Comparison of ENCODE assay signal across 15 cellular contexts in the genomic region with DNA sequence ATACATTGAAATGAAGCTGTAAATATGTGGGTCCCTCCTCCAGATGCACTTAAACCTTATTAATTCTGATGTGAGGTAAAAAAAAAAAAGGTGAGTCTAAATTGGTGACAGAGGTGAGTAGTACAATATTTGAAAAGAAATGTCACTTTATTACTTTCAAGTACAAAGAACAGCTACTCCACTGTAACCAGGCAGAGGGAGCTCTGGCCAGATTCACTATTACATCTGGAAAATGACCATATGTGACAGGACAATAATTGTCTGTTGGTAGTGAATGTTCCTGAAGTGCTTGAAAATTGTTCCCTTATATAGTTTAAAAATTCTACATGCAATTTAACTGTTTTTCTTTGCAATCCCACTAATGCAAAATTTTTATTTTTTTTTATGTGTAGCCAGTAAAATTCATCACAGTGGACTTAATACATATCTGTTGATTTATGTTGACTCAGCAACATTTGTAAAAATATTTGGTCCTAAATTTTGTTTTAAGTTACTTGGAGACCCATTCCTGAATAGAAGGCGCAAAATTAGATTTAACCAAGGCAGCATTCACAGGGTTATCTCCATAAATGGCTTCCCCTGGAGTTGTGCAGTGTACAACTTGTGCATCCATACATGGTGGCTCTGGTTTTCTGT.
DNase-seq lines count a peak whose midpoint lies in the region; ATAC-seq and TF ChIP-seq lines count a peak whose summit lies in the region.
"Had no signal": no experiment of that assay in that cellular context is flagged by ENCODE, and none has a peak within 500 bp of the region (broad histone marks: within the 10 kb centered on the region; RNA-seq: fewer than 3 reads in every experiment).

No MANE protein-coding gene starts in this region.

- H3K4me3 ChIP-seq in cardiac fibroblast (replicated peaks in 1 of 2; ENCODE audit: low read depth in 2 of 2, low read length in 2 of 2) = no peak overlapping the region
- H3K4me3 ChIP-seq in neural progenitor cell = no peak overlapping the region
- H3K4me3 ChIP-seq in esophagus squamous epithelium = no peak overlapping the region
- H3K4me3 ChIP-seq: SK-N-MC, skin epidermis, stomach had no signal

- no peaks in the 10 kb centered on the region for H3K9me3 Mint-ChIP-seq in neural progenitor cell
- H3K9me3 Mint-ChIP-seq: activated naive CD4-positive, alpha-beta T cell treated with anti-CD3 and anti-CD28 coated beads, Interleukin-2, amount 50 U/mL, for 72 hours had no signal

- H3K27ac Mint-ChIP-seq in neural progenitor cell = no peak overlapping the region
- H3K27ac Mint-ChIP-seq: activated naive CD4-positive, alpha-beta T cell treated with anti-CD3 and anti-CD28 coated beads, Interleukin-2, amount 50 U/mL, for 72 hours; IgD-negative memory B cell had no signal

- peaks cover 3% of the 10 kb centered on the region for H3K27me3 Mint-ChIP-seq in neural progenitor cell (ENCODE audit: insufficient read depth, low read depth)

- H3K27me3 ChIP-seq in neural progenitor cell (no peaks in the 10 kb centered on the region), esophagus squamous epithelium (no peaks in the 10 kb centered on the region)
- H3K27me3 ChIP-seq: stomach had no signal

- H4K20me1 ChIP-seq in neural progenitor cell (ENCODE audit: low read depth) = no peaks in the 10 kb centered on the region

- H2AFZ ChIP-seq in neural progenitor cell (replicated peaks) = no peak overlapping the region

- no peaks in the 10 kb centered on the region for H3K36me3 Mint-ChIP-seq in neural progenitor cell
- H3K36me3 Mint-ChIP-seq: activated naive CD4-positive, alpha-beta T cell treated with anti-CD3 and anti-CD28 coated beads, Interleukin-2, amount 50 U/mL, for 72 hours had no signal

- H3K27ac ChIP-seq in neural progenitor cell (no peak overlapping the region), esophagus squamous epithelium (no peak overlapping the region)
- H3K27ac ChIP-seq: SK-N-MC, skin epidermis, stomach, WERI-Rb-1 had no signal

- H3K36me3 ChIP-seq in neural progenitor cell (no peaks in the 10 kb centered on the region), esophagus squamous epithelium (no peaks in the 10 kb centered on the region)
- H3K36me3 ChIP-seq: stomach, WERI-Rb-1 had no signal

- ATAC-seq in GM19351 (IDR thresholded peaks at IDR 0.05; ENCODE audit: unreplicated experiment) = no peak
- no peak for ATAC-seq in HG02678 (IDR thresholded peaks at IDR 0.05; ENCODE audit: unreplicated experiment)
- ATAC-seq: activated naive CD4-positive, alpha-beta T cell treated with anti-CD3 and anti-CD28 coated beads, Interleukin-2, amount 50 U/mL, for 72 hours had no signal

- H3K4me3 Mint-ChIP-seq in neural progenitor cell = no peak overlapping the region
- H3K4me3 Mint-ChIP-seq: IgD-negative memory B cell had no signal

- WGBS in esophagus squamous epithelium, 2 donors = 74 to 75% methylated on average over 1 of the region's 1 CpG

- DNase-seq in GM13977 (ENCODE audit: low spot score) (no peak), NCI-H748 (lab: John Stamatoyannopoulos, UW; ENCODE audit: unreplicated experiment) (peak; percentile 29), cardiac fibroblast (ENCODE audit: low read depth in 2 of 2) (peak; percentile 9 to 27), neural progenitor cell (ENCODE audit: low spot score) (no peak), esophagus squamous epithelium (lab: John Stamatoyannopoulos, UW) (no peak)
- DNase-seq: NCI-H146, NCI-H524 treated with DMSO at 0.1 percent for 48 hours, stomach, WERI-Rb-1 had no signal

- in situ Hi-C loops in GM13977 (cut with MboI; ENCODE audit: low pct_unique_long_range_greater_than_20kb, low sequenced_read_pairs, unreplicated experiment) = no loop called here

- peaks cover 25% of the 10 kb centered on the region for H3K4me1 Mint-ChIP-seq in neural progenitor cell
- H3K4me1 Mint-ChIP-seq: IgD-negative memory B cell had no signal

- TF ChIP-seq POLR2A in esophagus squamous epithelium (IDR thresholded peaks at IDR 0.05) = no peak

- no peaks in the 10 kb centered on the region for H3K79me2 ChIP-seq in neural progenitor cell (ENCODE audit: low read depth)

- H3K9ac ChIP-seq in neural progenitor cell = no peak overlapping the region

- peak; percentile 19 for TF ChIP-seq CTCF in GM13977 (IDR thresholded peaks at IDR 0.05; ENCODE audit: extremely low read depth, insufficient read depth, missing control alignments)
- peak; percentile 37 for TF ChIP-seq CTCF in cardiac fibroblast (IDR thresholded peaks at IDR 0.05; ENCODE audit: low read depth, low read length)
- TF ChIP-seq CTCF in neural progenitor cell (IDR thresholded peaks at IDR 0.05) = peak; percentile 15
- TF ChIP-seq CTCF in esophagus squamous epithelium (IDR thresholded peaks at IDR 0.05) = no peak

- H3K9me3 ChIP-seq in neural progenitor cell (ENCODE audit: low read depth) = no peaks in the 10 kb centered on the region
- H3K9me3 ChIP-seq in esophagus squamous epithelium = no peaks in the 10 kb centered on the region
- H3K9me3 ChIP-seq: stomach had no signal

- intact Hi-C loops in esophagus squamous epithelium (cut with DNase I) = no loop called here

- peaks cover 20% of the 10 kb centered on the region for H3K4me1 ChIP-seq in neural progenitor cell
- peaks cover 0 to 5% (median 0%) of the 10 kb centered on the region in 3 donors for H3K4me1 ChIP-seq in esophagus squamous epithelium

- H3K4me2 ChIP-seq in neural progenitor cell = no peak overlapping the region

- H3F3A ChIP-seq in neural progenitor cell (ENCODE audit: low read depth) = no peaks in the 10 kb centered on the region

Comparison
In these comparisons a context has a peak if more than half of its experiments do, and no peak if none do; other contexts are left out.
1. DNase-seq: peak in NCI-H748 (single experiment) and cardiac fibroblast (2 of 2); none in GM13977 (single experiment), neural progenitor cell (single experiment) and esophagus squamous epithelium (single experiment).
2. CTCF ChIP-seq: peak in GM13977 (single experiment), cardiac fibroblast (single experiment) and neural progenitor cell (single experiment); none in esophagus squamous epithelium (0 of 6).